Comparison of ENCODE assay signal across 10 cellular contexts in genomic region chr11:44316388-44317240, GRCh38. TPM values are rescaled to one million over a fixed set of nuclear protein-coding genes. Genes with fewer than 3 reads are reported as not detected.
DNase-seq lines count a peak whose midpoint lies in the region; ATAC-seq lines count a peak whose summit lies in the region.
"Had no signal": no experiment of that assay in that cellular context is flagged by ENCODE, and none has a peak within 500 bp of the region (broad histone marks: within the 10 kb centered on the region; RNA-seq: fewer than 3 reads in every experiment).

No MANE protein-coding gene starts in this region.

- POLR2A ChIA-PET in CD4-positive, alpha-beta memory T cell (lab: Charles Lee; ENCODE audit: partially characterized antibody): no interaction called here

- CTCF ChIA-PET in CD4-positive, alpha-beta memory T cell (lab: Charles Lee; ENCODE audit: partially characterized antibody): interaction anchor here (1.0 kb wide), 1 partner anchor 11 kb away, joined by 3 read pairs; no protein-coding TSS in a partner anchor

- no peaks in the 10 kb centered on the region for H3K9me3 ChIP-seq in CD4-positive, alpha-beta memory T cell (ENCODE audit: control insufficient read depth in 1 of 2, low read length in 2 of 2)
- H3K9me3 ChIP-seq in effector memory CD4-positive, alpha-beta T cell (ENCODE audit: control insufficient read depth, low read length): no peaks in the 10 kb centered on the region
- H3K9me3 ChIP-seq in neuron (ENCODE audit: low read length): peaks cover 7% of the 10 kb centered on the region

- H3K27ac ChIP-seq in CD4-positive, alpha-beta memory T cell (ENCODE audit: low read depth, low read length): no peak overlapping the region
- no peak overlapping the region for H3K27ac ChIP-seq in effector memory CD4-positive, alpha-beta T cell (ENCODE audit: insufficient read depth, low read length, poor library complexity, severe bottlenecking)

- H3K4me3 ChIP-seq in CD4-positive, alpha-beta memory T cell (ENCODE audit: low read length in 2 of 2): no peak overlapping the region
- H3K4me3 ChIP-seq in effector memory CD4-positive, alpha-beta T cell (ENCODE audit: insufficient read depth, low read depth, low read length, poor library complexity, severe bottlenecking): peak overlapping the region; percentile 22
- H3K4me3 ChIP-seq in neuron (ENCODE audit: low read length): peak overlapping the region; percentile 33

- no peaks in the 10 kb centered on the region for H3K36me3 ChIP-seq in CD4-positive, alpha-beta memory T cell (ENCODE audit: insufficient read depth, low read length)
- H3K36me3 ChIP-seq in effector memory CD4-positive, alpha-beta T cell (ENCODE audit: control insufficient read depth, insufficient read depth, low read length): no peaks in the 10 kb centered on the region
- no peaks in the 10 kb centered on the region for H3K36me3 ChIP-seq in neuron (ENCODE audit: insufficient read depth, low read length)

- no peak for ATAC-seq in HG02970 (IDR thresholded peaks at IDR 0.05; ENCODE audit: low FRiP score, unreplicated experiment)

- peaks cover 14% of the 10 kb centered on the region for H3K4me1 ChIP-seq in CD4-positive, alpha-beta memory T cell (ENCODE audit: insufficient read depth, low read length)
- H3K4me1 ChIP-seq in effector memory CD4-positive, alpha-beta T cell (ENCODE audit: control insufficient read depth, insufficient read depth, low read length, poor library complexity, severe bottlenecking): peaks cover 6% of the 10 kb centered on the region
- peaks cover 8% of the 10 kb centered on the region for H3K4me1 ChIP-seq in neuron (ENCODE audit: insufficient read depth, low read length)

- H3K36me3 Mint-ChIP-seq in CD4-positive, alpha-beta memory T cell: no peaks in the 10 kb centered on the region

- peaks cover 0 to 8% (median under 1%) of the 10 kb centered on the region in 8 donors for H3K9me3 Mint-ChIP-seq in CD4-positive, alpha-beta memory T cell

- H3K4me3 Mint-ChIP-seq in CD4-positive, alpha-beta memory T cell: peak overlapping the region in 7 of 8 donors; percentile 22 to 74 (median 57)

- H3K27me3 ChIP-seq in CD4-positive, alpha-beta memory T cell (ENCODE audit: insufficient read depth, low read length): peaks cover 43% of the 10 kb centered on the region
- peaks cover 47% of the 10 kb centered on the region for H3K27me3 ChIP-seq in effector memory CD4-positive, alpha-beta T cell (replicated peaks; ENCODE audit: control insufficient read depth, insufficient read depth, low read length, poor library complexity, severe bottlenecking)
- H3K27me3 ChIP-seq in neuron (ENCODE audit: insufficient read depth, low read length): peaks cover 98% of the 10 kb centered on the region

- H2AFZ ChIP-seq in neuron (ENCODE audit: low read depth, low read length): peak overlapping the region; percentile 68

- no peak for DNase-seq in CD4-positive, alpha-beta memory T cell
- DNase-seq in NCI-H128 (lab: John Stamatoyannopoulos, UW; ENCODE audit: unreplicated experiment) (peak; percentile 47), NOMO-1 treated with dmso at 0.1 percent for 144 hours (lab: John Stamatoyannopoulos, UW; ENCODE audit: unreplicated experiment) (no peak), NCI-H1105 treated with DMSO at 0.1 percent for 48 hours (lab: John Stamatoyannopoulos, UW) (no peak)
- no peak for DNase-seq in effector memory CD4-positive, alpha-beta T cell
- no peak for DNase-seq in stimulated activated naive CD4-positive, alpha-beta T cell treated with Interleukin-2 at 50 U/mL for 16 hours (lab: John Stamatoyannopoulos, UW)
- DNase-seq: activated CD4-positive, alpha-beta T cell treated with anti-CD3 and anti-CD28 coated beads, Interleukin-2, amount 50 U/mL, for 1 hour had no signal

- H3K27me3 Mint-ChIP-seq in CD4-positive, alpha-beta memory T cell: peaks cover 73% of the 10 kb centered on the region in 2 donors

- no peak overlapping the region for H3K27ac Mint-ChIP-seq in CD4-positive, alpha-beta memory T cell

- peaks cover 9 to 36% (median 22%) of the 10 kb centered on the region in 4 donors for H3K4me1 Mint-ChIP-seq in CD4-positive, alpha-beta memory T cell

- intact Hi-C loops in CD4-positive, alpha-beta memory T cell (cut with micrococcal nuclease): no loop called here

RNA-seq across cellular contexts. Expression of gene ALX4, which starts 6.7 kb away (rescaled TPM):
- not detected for total RNA-seq in CD4-positive, alpha-beta memory T cell
- polyA plus RNA-seq in CD4-positive, alpha-beta memory T cell: not detected
- total RNA-seq: pulmonary artery endothelial cell had no signal

Comparison
In these comparisons a context has a peak if more than half of its experiments do, and no peak if none do; other contexts are left out.
1. H3K4me3 ChIP-seq: peak in effector memory CD4-positive, alpha-beta T cell (single experiment) and neuron (single experiment); none in CD4-positive, alpha-beta memory T cell (0 of 2).